ENCODE assay signal across 8 cellular contexts in the genomic region with DNA sequence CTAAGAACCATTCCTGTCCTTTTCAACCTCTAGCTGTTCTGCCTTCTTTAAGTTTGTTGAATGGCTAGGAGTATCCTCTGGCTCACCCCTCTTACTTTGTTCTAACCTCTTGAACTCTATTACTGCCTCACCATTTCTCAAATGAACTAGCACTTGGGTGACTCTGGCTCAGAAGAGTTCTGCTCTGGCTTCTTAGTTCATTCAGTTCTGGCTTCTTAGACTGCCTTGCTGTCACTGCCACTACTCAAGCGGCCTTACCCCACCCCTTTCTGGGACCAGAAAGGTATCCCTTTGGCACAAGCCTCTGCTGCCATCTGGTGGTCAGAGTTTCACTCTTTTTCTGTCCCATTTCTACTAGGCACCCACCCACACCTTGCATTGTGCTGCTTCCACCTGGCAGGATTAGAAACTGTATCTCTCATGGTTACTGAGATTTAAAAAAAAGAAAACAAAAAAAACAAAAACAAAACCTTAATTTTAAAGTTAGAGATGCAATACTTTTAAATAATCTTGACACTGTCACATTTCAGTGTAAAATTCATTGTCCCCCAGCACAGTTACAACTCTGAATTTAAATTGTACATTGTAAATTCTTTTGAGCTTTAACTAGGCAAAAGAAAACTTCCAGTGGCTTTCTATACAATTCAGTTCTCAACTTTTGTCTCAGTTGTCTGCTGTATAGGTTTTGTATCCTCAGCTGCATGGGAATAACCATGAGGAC. TPM values are rescaled to one million over a fixed set of nuclear protein-coding genes. Genes with fewer than 3 reads are reported as not detected.
DNase-seq lines count a peak whose midpoint lies in the region; ATAC-seq and TF ChIP-seq lines count a peak whose summit lies in the region.

No MANE protein-coding gene starts in this region.

- H3K4me1 ChIP-seq in colonic mucosa (no peaks in the 10 kb centered on the region), left lung (peaks cover 0 to 4% of the 10 kb centered on the region in 2 donors)

- H3K9ac ChIP-seq in colonic mucosa (ENCODE audit: low read depth in 2 of 2, low read length in 2 of 2) = no peak overlapping the region

- TF ChIP-seq CTCF in colonic mucosa (IDR thresholded peaks at IDR 0.05) = peak; percentile 74
- peak; percentile 67 to 68 for TF ChIP-seq CTCF in left lung (IDR thresholded peaks at IDR 0.05)

- H3K36me3 ChIP-seq in colonic mucosa (no peaks in the 10 kb centered on the region), left lung (no peaks in the 10 kb centered on the region)

- no peak overlapping the region for H3K27ac Mint-ChIP-seq in activated CD4-positive, alpha-beta T cell treated with anti-CD3 and anti-CD28 coated beads for 36 hours

- no peak overlapping the region for H3K4me3 Mint-ChIP-seq in activated CD4-positive, alpha-beta T cell treated with anti-CD3 and anti-CD28 coated beads for 36 hours

- no peaks in the 10 kb centered on the region for H3K27me3 ChIP-seq in colonic mucosa
- H3K27me3 ChIP-seq in left lung = no peaks in the 10 kb centered on the region

- peak in 13 of 14 donors; percentile 2 to 76 (median 36) for DNase-seq in C1 segment of cervical spinal cord (lab: John Stamatoyannopoulos, UW)
- DNase-seq in NCI-H510A treated with DMSO at 0.1 percent for 48 hours (lab: John Stamatoyannopoulos, UW) = peak; percentile 91
- DNase-seq in activated CD4-positive, alpha-beta T cell treated with anti-CD3 and anti-CD28 coated beads for 36 hours = peak; percentile 83
- DNase-seq in colonic mucosa = peak; percentile 85
- peak in 1 of 2 donors; percentile 76 for DNase-seq in left lung
- DNase-seq in stimulated activated CD4-positive, alpha-beta T cell treated with anti-CD3 and anti-CD28 coated beads, TNF-alpha, amount 100 ng/mL, for 24 hours (ENCODE audit: low read depth in 3 of 3) = peak; percentile 30 to 53 (median 34)

- peaks cover under 1% of the 10 kb centered on the region for H3K36me3 Mint-ChIP-seq in activated CD4-positive, alpha-beta T cell treated with anti-CD3 and anti-CD28 coated beads for 36 hours (ENCODE audit: low read depth)

- H3K27ac ChIP-seq in colonic mucosa (no peak overlapping the region), left lung (no peak overlapping the region)

- no peaks in the 10 kb centered on the region for H3K9me3 ChIP-seq in colonic mucosa
- peaks cover 6 to 11% of the 10 kb centered on the region in 2 donors for H3K9me3 ChIP-seq in left lung

- POLR2A ChIA-PET in activated CD4-positive, alpha-beta T cell treated with anti-CD3 and anti-CD28 coated beads for 36 hours (lab: Charles Lee) = no interaction called here

- peaks cover 18% of the 10 kb centered on the region for H3K9me3 Mint-ChIP-seq in activated CD4-positive, alpha-beta T cell treated with anti-CD3 and anti-CD28 coated beads for 36 hours (ENCODE audit: low read depth)

- H3K27me3 Mint-ChIP-seq in activated CD4-positive, alpha-beta T cell treated with anti-CD3 and anti-CD28 coated beads for 36 hours = no peaks in the 10 kb centered on the region

- CTCF ChIA-PET in activated CD4-positive, alpha-beta T cell treated with anti-CD3 and anti-CD28 coated beads for 36 hours (lab: Charles Lee) = interaction anchor here (0.7 to 1.2 kb wide), 3 partner anchors 9 to 454 kb away, joined by 3 to 4 read pairs (median 3); no protein-coding TSS in a partner anchor

- H3K4me1 Mint-ChIP-seq in activated CD4-positive, alpha-beta T cell treated with anti-CD3 and anti-CD28 coated beads for 36 hours = no peaks in the 10 kb centered on the region

- H3K4me3 ChIP-seq in colonic mucosa = no peak overlapping the region
- no peak overlapping the region for H3K4me3 ChIP-seq in left lung

- ATAC-seq in GM19351 (IDR thresholded peaks at IDR 0.05; ENCODE audit: unreplicated experiment) = peak; percentile 95
- ATAC-seq in HG03442 (IDR thresholded peaks at IDR 0.05; ENCODE audit: unreplicated experiment) = peak; percentile 85
- ATAC-seq in activated CD4-positive, alpha-beta T cell treated with anti-CD3 and anti-CD28 coated beads for 36 hours = peak; percentile 80
- ATAC-seq in left lung = peak; percentile 98

- intact Hi-C loops in activated CD4-positive, alpha-beta T cell treated with anti-CD3 and anti-CD28 coated beads for 36 hours (cut with DNase I, micrococcal nuclease) = loop anchor here (1.0 to 10.0 kb wide), 3 partner anchors 458 to 701 kb away; no protein-coding TSS in a partner anchor
- intact Hi-C loops in colonic mucosa (cut with DNase I) = loop anchor here (2.0 kb wide), 1 partner anchor 459 kb away; no protein-coding TSS in a partner anchor
- intact Hi-C loops in left lung (cut with DNase I) = loop anchor here in 1 of 2 donors (5.0 kb wide), 1 partner anchor 458 kb away; no protein-coding TSS in a partner anchor

RNA-seq across cellular contexts. Expression of gene ABCA10, which starts 6.9 kb away (rescaled TPM):
- under 1 TPM; 0.27 to 0.32 TPM for total RNA-seq in activated CD4-positive, alpha-beta T cell treated with anti-CD3 and anti-CD28 coated beads for 36 hours
- 1 to 10 TPM; 1.8 to 2.3 TPM for total RNA-seq in colonic mucosa
- total RNA-seq in left lung = 1 to 10 TPM; 4.0 to 5.9 TPM
